Comparison of ENCODE assay signal across 13 cellular contexts in genomic region chr12:19236656-19237055, GRCh38.
DNase-seq lines count a peak whose midpoint lies in the region; ATAC-seq and TF ChIP-seq lines count a peak whose summit lies in the region.
"Had no signal": no experiment of that assay in that cellular context is flagged by ENCODE, and none has a peak within 500 bp of the region (broad histone marks: within the 10 kb centered on the region; RNA-seq: fewer than 3 reads in every experiment).

No MANE protein-coding gene starts in this region.

- no peak overlapping the region for H3K9ac ChIP-seq in SK-N-MC (ENCODE audit: insufficient read length)

- TF ChIP-seq CTCF in epithelial cell of proximal tubule (conservative IDR thresholded peaks at IDR 0.05; ENCODE audit: low read depth, low read length) (no peak), osteoblast (IDR thresholded peaks at IDR 0.05; ENCODE audit: extremely low read depth, low read depth, low read length) (no peak)

- peaks cover 59% of the 10 kb centered on the region for H3K4me1 ChIP-seq in osteoblast (ENCODE audit: insufficient read depth, low read length)

- H4K20me1 ChIP-seq in osteoblast (ENCODE audit: insufficient read depth, low read length), result no peaks in the 10 kb centered on the region

- POLR2A ChIA-PET in HEK293T (lab: Yijun Ruan, JAX), result no interaction called here

- H3K27ac Mint-ChIP-seq in activated T-helper 1 cell treated with anti-CD3 and anti-CD28 coated beads, Interleukin-12 subunit alpha, Interleukin-12 subunit beta, Interleukin-2, Interleukin-4 antibody, amounts not matched to agents 30 ng/mL and 10 ng/mL and 1 ng/mL, durations not matched to agents 14 hours and 24 hours and 36 hours, result no peak overlapping the region
- H3K27ac Mint-ChIP-seq: activated naive CD4-positive, alpha-beta T cell treated with anti-CD3 and anti-CD28 coated beads, Interleukin-2, amount 50 U/mL, for 24 hours; naive B cell had no signal

- no peaks in the 10 kb centered on the region for H3K4me1 Mint-ChIP-seq in activated T-helper 1 cell treated with anti-CD3 and anti-CD28 coated beads, Interleukin-12 subunit alpha, Interleukin-12 subunit beta, Interleukin-2, Interleukin-4 antibody, amounts not matched to agents 30 ng/mL and 10 ng/mL and 1 ng/mL, durations not matched to agents 14 hours and 24 hours and 36 hours (ENCODE audit: low read depth)
- H3K4me1 Mint-ChIP-seq: activated naive CD4-positive, alpha-beta T cell treated with anti-CD3 and anti-CD28 coated beads, Interleukin-2, amount 50 U/mL, for 24 hours; naive B cell had no signal

- ATAC-seq in HG03457 (IDR thresholded peaks at IDR 0.05; ENCODE audit: unreplicated experiment) (no peak), GM18861 (IDR thresholded peaks at IDR 0.05; ENCODE audit: unreplicated experiment) (no peak)
- ATAC-seq: GM12878 had no signal

- H3K27ac ChIP-seq in SK-N-MC, result peak overlapping the region; percentile 45; the same call in 1 of the 2 replicates
- H3K27ac ChIP-seq in osteoblast (ENCODE audit: low read depth, low read length), result peak overlapping the region; percentile 91

- H3K4me2 ChIP-seq in osteoblast (ENCODE audit: insufficient read depth, low read length), result peak overlapping the region; percentile 80

- H3K9me3 Mint-ChIP-seq in activated T-helper 1 cell treated with anti-CD3 and anti-CD28 coated beads, Interleukin-12 subunit alpha, Interleukin-12 subunit beta, Interleukin-2, Interleukin-4 antibody, amounts not matched to agents 30 ng/mL and 10 ng/mL and 1 ng/mL, durations not matched to agents 14 hours and 24 hours and 36 hours, result no peaks in the 10 kb centered on the region
- H3K9me3 Mint-ChIP-seq: activated naive CD4-positive, alpha-beta T cell treated with anti-CD3 and anti-CD28 coated beads, Interleukin-2, amount 50 U/mL, for 24 hours; naive B cell had no signal

- CTCF ChIA-PET in HEK293T (lab: Yijun Ruan, JAX), result no interaction called here

- H3K4me3 ChIP-seq in SK-N-MC (no peak overlapping the region; the same call in 1 of the 2 replicates), epithelial cell of proximal tubule (ENCODE audit: low read depth, low read length) (peak overlapping the region; percentile 22), osteoblast (ENCODE audit: insufficient read depth, low read length) (peak overlapping the region; percentile 58)
- H3K4me3 ChIP-seq: GM12878 had no signal

- no peaks in the 10 kb centered on the region for H3K36me3 Mint-ChIP-seq in activated T-helper 1 cell treated with anti-CD3 and anti-CD28 coated beads, Interleukin-12 subunit alpha, Interleukin-12 subunit beta, Interleukin-2, Interleukin-4 antibody, amounts not matched to agents 30 ng/mL and 10 ng/mL and 1 ng/mL, durations not matched to agents 14 hours and 24 hours and 36 hours (ENCODE audit: low read depth)
- H3K36me3 Mint-ChIP-seq: activated naive CD4-positive, alpha-beta T cell treated with anti-CD3 and anti-CD28 coated beads, Interleukin-2, amount 50 U/mL, for 24 hours; naive B cell had no signal

- H3K9me3 ChIP-seq in SK-N-MC (ENCODE audit: low read depth, low read length), result no peaks in the 10 kb centered on the region
- no peaks in the 10 kb centered on the region for H3K9me3 ChIP-seq in osteoblast (ENCODE audit: low read depth, low read length)

- H3K36me3 ChIP-seq in SK-N-MC (ENCODE audit: insufficient read depth, low read length) (no peaks in the 10 kb centered on the region), osteoblast (ENCODE audit: insufficient read depth, low read length) (no peaks in the 10 kb centered on the region)

- DNase-seq in HEK293T (ENCODE audit: extremely low spot score) (no peak), SK-N-MC (ENCODE audit: low read depth, low spot score) (no peak), epithelial cell of proximal tubule (ENCODE audit: low read depth) (no peak), osteoblast (ENCODE audit: insufficient read length, low spot score, missing footprints) (no peak), SIG-M5 treated with dmso at 0.1 percent for 504 hours (lab: John Stamatoyannopoulos, UW; ENCODE audit: unreplicated experiment) (no peak)
- no peak for DNase-seq in activated T-helper 1 cell treated with anti-CD3 and anti-CD28 coated beads, Interleukin-12 subunit alpha, Interleukin-12 subunit beta, Interleukin-2, Interleukin-4 antibody, amounts not matched to agents 30 ng/mL and 10 ng/mL and 1 ng/mL, durations not matched to agents 14 hours and 24 hours and 36 hours (ENCODE audit: low spot score)
- DNase-seq: naive B cell, NCI-H1092 treated with DMSO at 0.1 percent for 48 hours, NCI-H524 treated with DMSO at 0.1 percent for 48 hours had no signal

- no peak overlapping the region for H3K4me3 Mint-ChIP-seq in activated T-helper 1 cell treated with anti-CD3 and anti-CD28 coated beads, Interleukin-12 subunit alpha, Interleukin-12 subunit beta, Interleukin-2, Interleukin-4 antibody, amounts not matched to agents 30 ng/mL and 10 ng/mL and 1 ng/mL, durations not matched to agents 14 hours and 24 hours and 36 hours
- H3K4me3 Mint-ChIP-seq: activated naive CD4-positive, alpha-beta T cell treated with anti-CD3 and anti-CD28 coated beads, Interleukin-2, amount 50 U/mL, for 24 hours; naive B cell had no signal

- H3K27me3 ChIP-seq in osteoblast (ENCODE audit: insufficient read depth, low read length), result no peaks in the 10 kb centered on the region

- intact Hi-C loops in activated T-helper 1 cell treated with anti-CD3 and anti-CD28 coated beads, Interleukin-12 subunit alpha, Interleukin-12 subunit beta, Interleukin-2, Interleukin-4 antibody, amounts not matched to agents 30 ng/mL and 10 ng/mL and 1 ng/mL, durations not matched to agents 14 hours and 24 hours and 36 hours (cut with micrococcal nuclease), result no loop called here

- H2AFZ ChIP-seq in osteoblast (ENCODE audit: low read length), result no peak overlapping the region

- H3K79me2 ChIP-seq in osteoblast (ENCODE audit: insufficient read depth, low read length), result peaks cover 40% of the 10 kb centered on the region

- peaks cover 8% of the 10 kb centered on the region for H3K27me3 Mint-ChIP-seq in activated T-helper 1 cell treated with anti-CD3 and anti-CD28 coated beads, Interleukin-12 subunit alpha, Interleukin-12 subunit beta, Interleukin-2, Interleukin-4 antibody, amounts not matched to agents 30 ng/mL and 10 ng/mL and 1 ng/mL, durations not matched to agents 14 hours and 24 hours and 36 hours (ENCODE audit: insufficient read depth)
- H3K27me3 Mint-ChIP-seq: naive B cell had no signal

TF ChIP-seq in HEK293T, 16 proteins besides CTCF, POLR2A, EP300 and RAD21:
- TF ChIP-seq TARDBP (IDR thresholded peaks at IDR 0.05) (no peak), PKNOX1 (IDR thresholded peaks at IDR 0.05) (0 out of 2 replicates have a peak, but pooled peaks have one; percentile 25)
